Comparison of ENCODE assay signal across 1 cellular context in genomic region chr2:200130762-200131166, GRCh38.
TF ChIP-seq lines count a peak whose summit lies in the region.

No MANE protein-coding gene starts in this region.

TF ChIP-seq in GM23338, 12 proteins besides CTCF, POLR2A, EP300 and RAD21 (continued from another document):
- TF ChIP-seq ZNF462 (CRISPR knock-in tag; IDR thresholded peaks at IDR 0.05): no peak
- TF ChIP-seq POLR2AphosphoS5 (IDR thresholded peaks at IDR 0.05; ENCODE audit: low read depth): no peak
- TF ChIP-seq ZNF114 (CRISPR knock-in tag; IDR thresholded peaks at IDR 0.05): no peak
- TF ChIP-seq CREB1 (CRISPR knock-in tag; IDR thresholded peaks at IDR 0.05; ENCODE audit: low read depth): no peak
- TF ChIP-seq EZH2 (IDR thresholded peaks at IDR 0.05; ENCODE audit: low read depth, unreplicated experiment): no peak
- no peak for TF ChIP-seq JUNB (IDR thresholded peaks at IDR 0.05; ENCODE audit: unreplicated experiment)
- no peak for TF ChIP-seq ZNF331 (CRISPR knock-in tag; IDR thresholded peaks at IDR 0.05; ENCODE audit: low read depth)
- no peak for TF ChIP-seq ETS1 (IDR thresholded peaks at IDR 0.05)
- TF ChIP-seq EZH2phosphoT487 (IDR thresholded peaks at IDR 0.05; ENCODE audit: unreplicated experiment): no peak
- no peak for TF ChIP-seq STAT1 (IDR thresholded peaks at IDR 0.05; ENCODE audit: unreplicated experiment)
- no peak for TF ChIP-seq REST (IDR thresholded peaks at IDR 0.05; ENCODE audit: unreplicated experiment)
